ENCODE assay signal across 10 cellular contexts in genomic region chr3:71050521-71051258, GRCh38.
DNase-seq lines count a peak whose midpoint lies in the region; ATAC-seq and TF ChIP-seq lines count a peak whose summit lies in the region.
"Had no signal": no experiment of that assay in that cellular context is flagged by ENCODE, and none has a peak within 500 bp of the region (broad histone marks: within the 10 kb centered on the region; RNA-seq: fewer than 3 reads in every experiment).

No MANE protein-coding gene starts in this region.

- CTCF ChIA-PET in activated B cell treated with CpG ODN at 0.5 μM for 24 hours (lab: Charles Lee) (interaction anchor here (1.2 kb wide), 1 partner anchor 13 kb away, joined by 3 read pairs; no protein-coding TSS in a partner anchor), OCI-LY7 (lab: Charles Lee; ENCODE audit: unreplicated experiment) (no interaction called here)

- H3K9me3 ChIP-seq in gastroesophageal sphincter = no peaks in the 10 kb centered on the region
- H3K9me3 ChIP-seq in OCI-LY7 (ENCODE audit: low read length) = no peaks in the 10 kb centered on the region

- H3K36me3 ChIP-seq in gastroesophageal sphincter (peaks cover 0 to 35% of the 10 kb centered on the region in 2 donors), OCI-LY7 (ENCODE audit: insufficient read depth, low read length) (peaks cover 73% of the 10 kb centered on the region)

- intact Hi-C loops in activated B cell treated with CpG ODN at 0.5 μM for 24 hours (cut with micrococcal nuclease) (loop anchor here (1.0 kb wide), 1 partner anchor 9 kb away; no protein-coding TSS in a partner anchor), OCI-LY7 (cut with micrococcal nuclease; ENCODE audit: unreplicated experiment) (no loop called here), posterior vena cava (cut with DNase I) (loop anchor here in 1 of 2 donors (10.0 kb wide), 1 partner anchor 46 kb away; no protein-coding TSS in a partner anchor)

- H3K4me1 ChIP-seq in gastroesophageal sphincter (peaks cover 75 to 100% (median 80%) of the 10 kb centered on the region in 3 donors), OCI-LY7 (ENCODE audit: insufficient read depth, low read length, poor library complexity, severe bottlenecking) (peaks cover 18% of the 10 kb centered on the region)

- peaks cover 100% of the 10 kb centered on the region for H3K36me3 Mint-ChIP-seq in activated B cell treated with CpG ODN at 0.5 μM for 24 hours (ENCODE audit: low read depth)

- H3K27ac ChIP-seq in gastroesophageal sphincter (peak overlapping the region; percentile 85 to 98 (median 97)), OCI-LY7 (ENCODE audit: low read depth, low read length, poor library complexity, severe bottlenecking) (no peak overlapping the region)
- H3K27ac ChIP-seq: 22Rv1 had no signal

- no peak for TF ChIP-seq EP300 in gastroesophageal sphincter (IDR thresholded peaks at IDR 0.05)

- H3K4me3 ChIP-seq in gastroesophageal sphincter (no peak overlapping the region), OCI-LY7 (ENCODE audit: low read depth, low read length, poor library complexity, severe bottlenecking) (no peak overlapping the region)
- H3K4me3 ChIP-seq: lung had no signal

- POLR2A ChIA-PET in activated B cell treated with CpG ODN at 0.5 μM for 24 hours (lab: Charles Lee) = interaction anchor here (1.6 to 9.2 kb wide), 2 partner anchors 12 to 40 kb away, joined by 4 to 82 read pairs; no protein-coding TSS in a partner anchor
- POLR2A ChIA-PET in OCI-LY7 (lab: Charles Lee) = interaction anchor here (3.0 kb wide), 1 partner anchor 11 kb away, joined by 15 read pairs; no protein-coding TSS in a partner anchor

- H3K4me2 ChIP-seq in OCI-LY7 (ENCODE audit: low read length) = no peak overlapping the region; the same call in 1 of the 2 replicates

- TF ChIP-seq CTCF in activated B cell treated with CpG ODN at 0.5 μM for 24 hours (IDR thresholded peaks at IDR 0.05) = no peak
- no peak for TF ChIP-seq CTCF in gastroesophageal sphincter (IDR thresholded peaks at IDR 0.05)
- TF ChIP-seq CTCF in GM13976 (IDR thresholded peaks at IDR 0.05; ENCODE audit: borderline replicate concordance, control extremely low read depth, extremely low read depth, insufficient read depth, missing control alignments) = no peak
- no peak for TF ChIP-seq CTCF in OCI-LY7 (conservative IDR thresholded peaks at IDR 0.05; ENCODE audit: low read length)

- H3K79me2 ChIP-seq in OCI-LY7 (ENCODE audit: insufficient read depth, low read depth, low read length) = no peaks in the 10 kb centered on the region; the same call in 1 of the 2 replicates

- H3K27ac Mint-ChIP-seq in activated B cell treated with CpG ODN at 0.5 μM for 24 hours = peak overlapping the region; percentile 72

- TF ChIP-seq POLR2A in gastroesophageal sphincter (IDR thresholded peaks at IDR 0.05) = no peak

- in situ Hi-C loops in GM13976 (cut with MboI; ENCODE audit: low sequenced_read_pairs, unreplicated experiment) = no loop called here

- H3K4me1 Mint-ChIP-seq in activated B cell treated with CpG ODN at 0.5 μM for 24 hours = peaks cover 100% of the 10 kb centered on the region

- peak overlapping the region; percentile 44 for H3K4me3 Mint-ChIP-seq in activated B cell treated with CpG ODN at 0.5 μM for 24 hours

- H3K27me3 Mint-ChIP-seq in activated B cell treated with CpG ODN at 0.5 μM for 24 hours = no peaks in the 10 kb centered on the region

- no peaks in the 10 kb centered on the region for H3K9me3 Mint-ChIP-seq in activated B cell treated with CpG ODN at 0.5 μM for 24 hours

- DNase-seq in DMS153 (lab: John Stamatoyannopoulos, UW) (peak; percentile 27), DMS153 treated with DMSO at 0.1 percent for 48 hours (lab: John Stamatoyannopoulos, UW; ENCODE audit: unreplicated experiment) (no peak), activated B cell treated with CpG ODN at 0.5 μM for 24 hours (no peak), GM13976 (ENCODE audit: low spot score) (no peak), OCI-LY7 (ENCODE audit: low spot score) (no peak), posterior vena cava (ENCODE audit: low spot score) (no peak)
- DNase-seq in stimulated activated naive CD8-positive, alpha-beta T cell treated with anti-CD3 and anti-CD28 coated beads, Interleukin-15, Interleukin-2, amounts not matched to agents 100 U/mL and 50 U/mL, for 24 hours = no peak

- ATAC-seq in activated B cell treated with CpG ODN at 0.5 μM for 24 hours (ENCODE audit: low read depth) = no peak
- no peak for ATAC-seq in gastroesophageal sphincter
- ATAC-seq in stimulated activated naive CD8-positive, alpha-beta T cell treated with anti-CD3 and anti-CD28 coated beads, Interleukin-15, Interleukin-2, amounts not matched to agents 100 U/mL and 50 U/mL, for 24 hours = peak; percentile 91

- H4K20me1 ChIP-seq in OCI-LY7 (ENCODE audit: insufficient read depth, low read length) = peaks cover 1% of the 10 kb centered on the region; the same call in 1 of the 2 replicates

- no peak overlapping the region for H2AFZ ChIP-seq in OCI-LY7 (ENCODE audit: low read length)

- H3K9me2 ChIP-seq in OCI-LY7 (ENCODE audit: insufficient read depth, low read length) = no peaks in the 10 kb centered on the region

- no TSS peak for BruUV-seq in OCI-LY7 (replicated peaks; lab: Mats Ljungman, UMichigan)

- no peaks in the 10 kb centered on the region for H3K27me3 ChIP-seq in gastroesophageal sphincter

- 28 to 37% methylated on average over 6 of the region's 6 CpGs for WGBS in gastroesophageal sphincter (ENCODE audit: low coverage in 1 of 2), 2 donors
